In the genomic region with DNA sequence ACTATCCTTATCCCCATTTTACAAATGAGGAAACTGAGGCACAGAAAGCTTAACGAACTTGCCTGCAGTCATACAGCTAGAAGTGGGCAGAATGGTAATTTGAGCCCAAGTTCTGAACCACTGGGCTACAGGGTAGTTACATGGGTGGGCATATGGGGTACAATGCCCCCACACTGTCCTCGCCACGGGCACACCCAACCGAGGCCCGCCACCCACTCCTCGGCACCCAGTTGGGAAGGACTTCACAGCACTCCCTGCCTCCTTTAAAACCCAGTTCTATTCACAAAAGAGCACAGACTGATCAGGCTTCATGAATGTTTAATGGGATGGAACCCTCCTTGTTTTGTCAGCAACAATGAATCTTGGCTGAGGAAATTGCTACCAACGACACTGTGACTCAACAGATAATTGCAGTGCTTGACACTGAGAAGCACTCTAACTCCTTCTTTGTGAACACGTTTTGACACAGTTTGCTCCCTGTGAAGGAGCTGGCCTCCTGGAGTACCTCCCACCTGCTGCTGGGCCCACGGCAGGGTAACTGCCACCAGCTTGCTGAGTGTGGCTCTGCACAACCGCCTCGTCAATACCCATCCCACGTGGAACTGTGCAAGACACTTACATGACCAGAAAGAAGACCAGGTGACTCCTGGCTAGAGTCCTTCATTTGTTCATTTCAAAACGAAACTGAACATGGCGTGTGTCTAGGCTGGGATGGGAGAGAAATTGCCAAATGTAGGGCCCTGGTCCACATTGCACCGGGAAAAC, we compare ENCODE assay signal across 12 cellular contexts.
DNase-seq lines count a peak whose midpoint lies in the region; ATAC-seq and TF ChIP-seq lines count a peak whose summit lies in the region.
"Had no signal": no experiment of that assay in that cellular context is flagged by ENCODE, and none has a peak within 500 bp of the region (broad histone marks: within the 10 kb centered on the region; RNA-seq: fewer than 3 reads in every experiment).

No MANE protein-coding gene starts in this region.

- no peak for TF ChIP-seq CTCF in left lung (IDR thresholded peaks at IDR 0.05)

- intact Hi-C loops in left lung (cut with DNase I) = no loop called here

- ATAC-seq in left lung = peak; percentile 31
- ATAC-seq in stimulated activated naive B cell treated with anti-CD40 and anti-IgM and Interleukin-4, amounts not matched to agents 10 μg/mL and 1 μg/mL and 100 μg/mL, for 72 hours (replicated peaks) = no peak
- no peak for ATAC-seq in HG03097 (IDR thresholded peaks at IDR 0.05; ENCODE audit: low FRiP score, unreplicated experiment)
- no peak for ATAC-seq in GM21825 (IDR thresholded peaks at IDR 0.05; ENCODE audit: unreplicated experiment)
- ATAC-seq in HG03521 (IDR thresholded peaks at IDR 0.05; ENCODE audit: unreplicated experiment) = no peak

- H3K9me3 Mint-ChIP-seq in stimulated activated naive B cell treated with anti-CD40 and anti-IgM and Interleukin-4, amounts not matched to agents 10 μg/mL and 1 μg/mL and 100 μg/mL, for 72 hours = no peaks in the 10 kb centered on the region
- H3K9me3 Mint-ChIP-seq: CD4-positive, alpha-beta T cell had no signal

- in situ Hi-C loops in Caki2 (cut with HindIII; ENCODE audit: low pct_unique_long_range_greater_than_20kb, low sequenced_read_pairs) = no loop called here

- H3K27ac ChIP-seq in left lung = no peak overlapping the region
- H3K27ac ChIP-seq: SJCRH30, upper lobe of right lung had no signal

- no peak overlapping the region for H3K4me3 Mint-ChIP-seq in stimulated activated naive B cell treated with anti-CD40 and anti-IgM and Interleukin-4, amounts not matched to agents 10 μg/mL and 1 μg/mL and 100 μg/mL, for 72 hours
- H3K4me3 Mint-ChIP-seq: CD4-positive, alpha-beta T cell; HFFc6 had no signal

- peaks cover 0 to 3% of the 10 kb centered on the region in 2 donors for H3K36me3 Mint-ChIP-seq in stimulated activated naive B cell treated with anti-CD40 and anti-IgM and Interleukin-4, amounts not matched to agents 10 μg/mL and 1 μg/mL and 100 μg/mL, for 72 hours

- DNase-seq in Caki2 (ENCODE audit: low read depth) (peak; percentile 77), NCI-H1436 (lab: John Stamatoyannopoulos, UW) (peak; percentile 91), astrocyte of the hippocampus (ENCODE audit: low read depth, low spot score) (peak; percentile 48), left lung (no peak)
- DNase-seq in stimulated activated naive B cell treated with anti-CD40 and anti-IgM and Interleukin-4, amounts not matched to agents 10 μg/mL and 1 μg/mL and 100 μg/mL, for 72 hours = no peak
- DNase-seq: CD4-positive, alpha-beta T cell; HFFc6; SJCRH30 had no signal

- peaks cover 0 to 15% of the 10 kb centered on the region in 2 donors for H3K4me1 ChIP-seq in left lung

- peaks cover 6 to 7% of the 10 kb centered on the region in 2 donors for H3K4me1 Mint-ChIP-seq in stimulated activated naive B cell treated with anti-CD40 and anti-IgM and Interleukin-4, amounts not matched to agents 10 μg/mL and 1 μg/mL and 100 μg/mL, for 72 hours

- no peaks in the 10 kb centered on the region for H3K36me3 ChIP-seq in left lung
- H3K36me3 ChIP-seq: upper lobe of right lung had no signal

- H3K4me3 ChIP-seq in left lung = no peak overlapping the region
- H3K4me3 ChIP-seq: SJCRH30, upper lobe of right lung had no signal

- H3K27me3 Mint-ChIP-seq in stimulated activated naive B cell treated with anti-CD40 and anti-IgM and Interleukin-4, amounts not matched to agents 10 μg/mL and 1 μg/mL and 100 μg/mL, for 72 hours = no peaks in the 10 kb centered on the region
- H3K27me3 Mint-ChIP-seq: CD4-positive, alpha-beta T cell had no signal

- no peaks in the 10 kb centered on the region for H3K9me3 ChIP-seq in left lung
- H3K9me3 ChIP-seq: SJCRH30, upper lobe of right lung had no signal

- no peaks in the 10 kb centered on the region for H3K27me3 ChIP-seq in left lung
- H3K27me3 ChIP-seq: SJCRH30, upper lobe of right lung had no signal

- no peak overlapping the region for H3K27ac Mint-ChIP-seq in stimulated activated naive B cell treated with anti-CD40 and anti-IgM and Interleukin-4, amounts not matched to agents 10 μg/mL and 1 μg/mL and 100 μg/mL, for 72 hours
- H3K27ac Mint-ChIP-seq: CD4-positive, alpha-beta T cell; HFFc6 had no signal

Comparison
In these comparisons a context has a peak if more than half of its experiments do, and no peak if none do; other contexts are left out.
1. DNase-seq: peak in Caki2 (single experiment), NCI-H1436 (single experiment) and astrocyte of the hippocampus (single experiment); none in left lung (0 of 2) and stimulated activated naive B cell treated with anti-CD40 and anti-IgM and Interleukin-4, amounts not matched to agents 10 μg/mL and 1 μg/mL and 100 μg/mL, for 72 hours (single experiment).